Comparison of ENCODE assay signal across 11 cellular contexts in the genomic region with DNA sequence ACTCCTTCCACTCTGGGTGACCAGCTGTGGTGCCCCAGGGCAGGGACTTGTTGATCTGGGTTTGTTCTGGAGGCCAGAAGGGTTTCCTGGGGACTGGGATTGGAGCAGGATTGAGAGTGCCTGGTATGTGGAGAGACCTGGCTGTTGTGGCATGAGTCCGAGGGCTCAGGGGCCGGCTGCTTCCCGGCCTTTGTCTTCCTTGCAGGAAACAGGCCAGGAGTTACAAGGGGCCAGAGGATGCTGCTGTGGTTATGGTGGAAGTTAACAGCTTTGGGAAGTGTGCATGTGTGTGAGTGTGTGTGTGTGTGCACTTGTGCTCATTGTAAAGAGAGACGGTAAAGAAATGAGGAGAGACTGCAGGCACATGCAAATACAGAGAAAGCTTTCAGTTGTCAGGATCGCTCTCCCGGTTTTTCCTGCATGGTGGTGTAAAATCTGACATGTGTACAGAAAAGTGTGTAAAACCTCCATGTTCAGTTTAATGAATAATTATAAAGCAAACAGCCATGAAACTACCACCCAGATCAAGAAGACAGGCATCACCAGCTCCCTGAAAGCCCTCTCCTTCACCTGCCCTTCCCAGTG. TPM values are rescaled to one million over a fixed set of nuclear protein-coding genes. Genes with fewer than 3 reads are reported as not detected.
A peak's percentile ranks its signal among the peaks of the same experiment; 100 is the strongest.
DNase-seq lines count a peak whose midpoint lies in the region; ATAC-seq and TF ChIP-seq lines count a peak whose summit lies in the region.
"Had no signal": no experiment of that assay in that cellular context is flagged by ENCODE, and none has a peak within 500 bp of the region (broad histone marks: within the 10 kb centered on the region; RNA-seq: fewer than 3 reads in every experiment).

No MANE protein-coding gene starts in this region.

- ATAC-seq in GM23338, result peak; percentile 35
- peak; percentile 40 to 69 for ATAC-seq in right cardiac atrium
- no peak for ATAC-seq in HG03442 (IDR thresholded peaks at IDR 0.05; ENCODE audit: unreplicated experiment)
- no peak for ATAC-seq in GM19395 (IDR thresholded peaks at IDR 0.05; ENCODE audit: unreplicated experiment)
- ATAC-seq: activated T-cell treated with anti-CD3 and anti-CD28 coated beads, Interleukin-2, amount 50 U/mL, for 4 hours had no signal

- in situ Hi-C loops in astrocyte of the spinal cord (cut with HindIII; ENCODE audit: low sequenced_read_pairs), result no loop called here

- H3K4me1 ChIP-seq in GM23338 (ENCODE audit: insufficient read depth), result peaks cover 49% of the 10 kb centered on the region
- H3K4me1 ChIP-seq in right cardiac atrium (ENCODE audit: control insufficient read depth, insufficient read depth, low read length), result peaks cover 13% of the 10 kb centered on the region

- peaks cover 65% of the 10 kb centered on the region for H3K4me1 Mint-ChIP-seq in GM23338
- peaks cover 2% of the 10 kb centered on the region for H3K4me1 Mint-ChIP-seq in activated naive CD4-positive, alpha-beta T cell treated with anti-CD3 and anti-CD28 coated beads, Interleukin-2, amount 10 ng/mL, durations not matched to agents 7 days and 5 days

- H3K9me3 Mint-ChIP-seq in GM23338, result 0 out of 3 replicates have a peak, but pooled peaks cover 6% of the 10 kb centered on the region
- no peaks in the 10 kb centered on the region for H3K9me3 Mint-ChIP-seq in activated naive CD4-positive, alpha-beta T cell treated with anti-CD3 and anti-CD28 coated beads, Interleukin-2, amount 10 ng/mL, durations not matched to agents 7 days and 5 days
- H3K9me3 Mint-ChIP-seq: activated T-cell treated with anti-CD3 and anti-CD28 coated beads, Interleukin-2, amount 50 U/mL, for 4 hours had no signal

- DNase-seq in GM23338 (ENCODE audit: low spot score) (peak; percentile 46), astrocyte of the spinal cord (ENCODE audit: low read depth, low spot score) (peak; percentile 31), right cardiac atrium (peak in 2 of 3 donors; percentile 58 to 65), pons (ENCODE audit: low spot score) (peak; percentile 55), NCI-H146 (lab: John Stamatoyannopoulos, UW) (no peak)
- no peak for DNase-seq in activated naive CD4-positive, alpha-beta T cell treated with anti-CD3 and anti-CD28 coated beads, Interleukin-2, amount 10 ng/mL, durations not matched to agents 7 days and 5 days
- DNase-seq: activated T-cell treated with anti-CD3 and anti-CD28 coated beads, Interleukin-2, amount 50 U/mL, for 4 hours; NCI-H1092 treated with DMSO at 0.1 percent for 48 hours had no signal

- H3K27me3 ChIP-seq in GM23338 (ENCODE audit: insufficient read depth) (no peaks in the 10 kb centered on the region), right cardiac atrium (ENCODE audit: control insufficient read depth, insufficient read depth) (no peaks in the 10 kb centered on the region)

- CTCF ChIA-PET in activated naive CD4-positive, alpha-beta T cell treated with anti-CD3 and anti-CD28 coated beads, Interleukin-2, amount 10 ng/mL, durations not matched to agents 7 days and 5 days (lab: Charles Lee), result no interaction called here

- H3K27ac Mint-ChIP-seq in GM23338, result no peak overlapping the region
- no peak overlapping the region for H3K27ac Mint-ChIP-seq in activated naive CD4-positive, alpha-beta T cell treated with anti-CD3 and anti-CD28 coated beads, Interleukin-2, amount 10 ng/mL, durations not matched to agents 7 days and 5 days

- no peaks in the 10 kb centered on the region for H3K9me3 ChIP-seq in right cardiac atrium (ENCODE audit: control insufficient read depth, low read length)

- peaks cover 19% of the 10 kb centered on the region for H4K20me1 ChIP-seq in GM23338 (replicated peaks; ENCODE audit: insufficient read depth)

- H3K4me2 ChIP-seq in GM23338, result peak overlapping the region; percentile 62

- no peak overlapping the region; the same call in 2 of the 3 replicates for H3K4me3 Mint-ChIP-seq in GM23338
- H3K4me3 Mint-ChIP-seq in activated naive CD4-positive, alpha-beta T cell treated with anti-CD3 and anti-CD28 coated beads, Interleukin-2, amount 10 ng/mL, durations not matched to agents 7 days and 5 days, result no peak overlapping the region
- H3K4me3 Mint-ChIP-seq: activated T-cell treated with anti-CD3 and anti-CD28 coated beads, Interleukin-2, amount 50 U/mL, for 4 hours had no signal

- peaks cover 10% of the 10 kb centered on the region for H3K36me3 Mint-ChIP-seq in GM23338 (ENCODE audit: low read depth)
- no peaks in the 10 kb centered on the region for H3K36me3 Mint-ChIP-seq in activated naive CD4-positive, alpha-beta T cell treated with anti-CD3 and anti-CD28 coated beads, Interleukin-2, amount 10 ng/mL, durations not matched to agents 7 days and 5 days

- intact Hi-C loops in right cardiac atrium (cut with DNase I), result no loop called here

- 28% methylated on average over 6 of the region's 6 CpGs for WGBS in right cardiac atrium

- H3K27me3 Mint-ChIP-seq in GM23338 (ENCODE audit: insufficient read depth, low read depth, poor library complexity), result peaks cover 13% of the 10 kb centered on the region
- H3K27me3 Mint-ChIP-seq in activated naive CD4-positive, alpha-beta T cell treated with anti-CD3 and anti-CD28 coated beads, Interleukin-2, amount 10 ng/mL, durations not matched to agents 7 days and 5 days, result no peaks in the 10 kb centered on the region

- H3F3A ChIP-seq in GM23338 (replicated peaks; ENCODE audit: low read depth), result peaks cover 15% of the 10 kb centered on the region; the same call in 1 of the 2 replicates

- no peaks in the 10 kb centered on the region for H3K36me3 ChIP-seq in GM23338 (ENCODE audit: insufficient read depth)

- H3K27ac ChIP-seq in GM23338 (ENCODE audit: low read depth) (peak overlapping the region; percentile 77), right cardiac atrium (ENCODE audit: low read length) (peak overlapping the region; percentile 32)

- peaks cover 87% of the 10 kb centered on the region for H3K79me2 ChIP-seq in GM23338 (replicated peaks; ENCODE audit: insufficient read depth)

- no peak for TF ChIP-seq CTCF in GM23338 (conservative IDR thresholded peaks at IDR 0.05; ENCODE audit: low read depth in 2 of 2)
- TF ChIP-seq CTCF in astrocyte of the spinal cord (IDR thresholded peaks at IDR 0.05; ENCODE audit: low read depth, low read length), result no peak

- H2AFZ ChIP-seq in GM23338, result no peak overlapping the region

- H3K4me3 ChIP-seq in GM23338, result no peak overlapping the region
- no peak overlapping the region for H3K4me3 ChIP-seq in astrocyte of the spinal cord (ENCODE audit: low read depth, low read length)
- H3K4me3 ChIP-seq in right cardiac atrium (ENCODE audit: low read length), result no peak overlapping the region

- H3K9me2 ChIP-seq in GM23338 (ENCODE audit: insufficient read depth), result no peaks in the 10 kb centered on the region

TF ChIP-seq in GM23338, 12 proteins besides CTCF, POLR2A, EP300 and RAD21 (continues in another document):
- no peak for TF ChIP-seq JUNB (IDR thresholded peaks at IDR 0.05; ENCODE audit: unreplicated experiment)
- no peak for TF ChIP-seq POLR2AphosphoS5 (IDR thresholded peaks at IDR 0.05; ENCODE audit: low read depth)

RNA-seq across cellular contexts. Expression of a gene that starts 19.0 kb away (rescaled TPM):
- total RNA-seq in GM23338 (2014; rRNA removed; shearing (Covaris generic)), result 31.7 and 35.4 TPM in 2 replicates
- polyA plus RNA-seq in GM23338 (2016; fragmentation: Nextera tagmentation; extraction: Ambion mirVana) (28.3 and 28.7 TPM in 2 replicates), right cardiac atrium (15.1 TPM)
- 10 to 100 TPM; 19.9 to 24.4 (median 21.7) TPM for total RNA-seq in right cardiac atrium

RNA-seq across cellular contexts. Expression of a gene that starts 52.2 kb away (rescaled TPM):
- total RNA-seq in GM23338 (2014; rRNA removed; shearing (Covaris generic)), result 3.8 and 6.2 TPM in 2 replicates
- 2.8 and 3.6 TPM in 2 replicates for polyA plus RNA-seq in GM23338 (2016; fragmentation: Nextera tagmentation; extraction: Ambion mirVana)
- total RNA-seq in right cardiac atrium, result not detected
- polyA plus RNA-seq in right cardiac atrium, result not detected
- total RNA-seq: activated T-cell treated with anti-CD3 and anti-CD28 coated beads, Interleukin-2, amount 50 U/mL, for 4 hours had no signal

RNA-seq across cellular contexts. Expression of a gene that starts 59.5 kb away (rescaled TPM):
- total RNA-seq in GM23338 (2014; rRNA removed; shearing (Covaris generic)), result not detected in 2 replicates
- not detected in 2 replicates for polyA plus RNA-seq in GM23338 (2016; fragmentation: Nextera tagmentation; extraction: Ambion mirVana)
- total RNA-seq in right cardiac atrium, result not detected
- not detected for polyA plus RNA-seq in right cardiac atrium
- total RNA-seq: renal cortical epithelial cell had no signal

Comparison
In these comparisons a context has a peak if more than half of its experiments do, and no peak if none do; other contexts are left out.
1. ATAC-seq: peak in GM23338 (single experiment) and right cardiac atrium (2 of 2); none in HG03442 (single experiment) and GM19395 (single experiment).
2. DNase-seq: peak in GM23338 (single experiment), astrocyte of the spinal cord (single experiment), right cardiac atrium (2 of 3) and pons (single experiment); none in activated naive CD4-positive, alpha-beta T cell treated with anti-CD3 and anti-CD28 coated beads, Interleukin-2, amount 10 ng/mL, durations not matched to agents 7 days and 5 days (single experiment) and NCI-H146 (single experiment).